ENCODE assay signal across 24 cellular contexts in the genomic region with DNA sequence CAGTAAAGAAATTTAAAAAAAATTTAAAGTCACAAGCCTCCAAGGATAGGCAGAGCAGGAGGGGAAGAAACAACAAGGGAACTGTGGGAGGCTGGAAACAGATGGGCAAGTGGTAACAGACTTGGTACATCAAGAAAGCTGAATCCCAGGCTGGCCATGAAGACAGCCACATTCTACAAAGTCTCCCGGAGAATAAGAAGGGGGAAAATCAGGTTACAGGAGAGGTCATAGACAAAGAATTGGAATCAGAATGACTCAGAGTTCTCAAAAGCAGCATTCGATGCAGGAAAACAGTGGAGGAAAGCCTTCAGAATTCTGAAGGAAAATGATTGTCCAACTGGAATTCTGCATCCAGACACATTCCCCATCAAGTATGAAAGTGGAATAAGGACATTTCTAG.
"Had no signal": no experiment of that assay in that cellular context is flagged by ENCODE, and none has a peak within 500 bp of the region (broad histone marks: within the 10 kb centered on the region; RNA-seq: fewer than 3 reads in every experiment).

No MANE protein-coding gene starts in this region.

- DNase-seq: activated CD4-positive, alpha-beta T cell treated with anti-CD3 and anti-CD28 coated beads for 36 hours; activated CD4-positive, alpha-beta T cell treated with anti-CD3 and anti-CD28 coated beads, Interleukin-2, amount 50 U/mL, for 4 hours; activated CD8-positive, alpha-beta memory T cell treated with anti-CD3 and anti-CD28 coated beads, Interleukin-2, amount 10 ng/mL, durations not matched to agents 7 days and 5 days; activated effector memory CD4-positive, alpha-beta T cell treated with Interleukin-2 at 50 U/mL for 16 hours; activated naive CD4-positive, alpha-beta T cell; activated T-cell treated with anti-CD3 and anti-CD28 coated beads, Interleukin-2, amount 50 U/mL, for 24 hours; aorta; KG1; NCI-H1092; NCI-H1417 treated with DMSO at 0.1 percent for 48 hours; NCI-H1694; NCI-H2029 treated with DMSO at 0.1 percent for 48 hours; NCI-H345; NCI-H510A; NCI-H526 treated with DMSO at 0.1 percent for 48 hours; NCI-H82; OCI-M1; RPMI8226; T-helper 1 cell; WERI-Rb-1 had no signal

- H3K4me1 ChIP-seq: breast epithelium had no signal

- H3K27ac ChIP-seq: breast epithelium, SK-N-MC, WERI-Rb-1 had no signal

- H3K9me3 ChIP-seq: breast epithelium had no signal

- H3K36me3 ChIP-seq: breast epithelium, WERI-Rb-1 had no signal

- H3K4me3 ChIP-seq: breast epithelium, SK-N-MC had no signal

- ATAC-seq: activated CD4-positive, alpha-beta T cell treated with anti-CD3 and anti-CD28 coated beads for 36 hours; activated CD8-positive, alpha-beta memory T cell treated with anti-CD3 and anti-CD28 coated beads, Interleukin-2, amount 10 ng/mL, durations not matched to agents 7 days and 5 days; Panc1; Right ventricle myocardium inferior had no signal

- H3K27me3 ChIP-seq: breast epithelium had no signal
